16 cellular contexts compared by ENCODE assay signal in genomic region chr6:150314230-150315188, GRCh38. TPM values are rescaled to one million over a fixed set of nuclear protein-coding genes. Genes with fewer than 3 reads are reported as not detected.
"Had no signal": no experiment of that assay in that cellular context is flagged by ENCODE, and none has a peak within 500 bp of the region (broad histone marks: within the 10 kb centered on the region; RNA-seq: fewer than 3 reads in every experiment).

No MANE protein-coding gene starts in this region.

- H3K27ac Mint-ChIP-seq: stimulated activated naive CD8-positive, alpha-beta T cell treated with anti-CD3 and anti-CD28 coated beads, Interleukin-15, Interleukin-2, amounts not matched to agents 100 ng/mL and 50 ng/mL, for 24 hours had no signal

- ATAC-seq: gastrocnemius medialis, upper lobe of right lung had no signal

- H3K27me3 Mint-ChIP-seq: central memory CD8-positive, alpha-beta T cell had no signal

- H3K9me3 Mint-ChIP-seq: central memory CD8-positive, alpha-beta T cell; stimulated activated naive CD8-positive, alpha-beta T cell treated with anti-CD3 and anti-CD28 coated beads, Interleukin-15, Interleukin-2, amounts not matched to agents 100 ng/mL and 50 ng/mL, for 24 hours had no signal

- DNase-seq: activated CD4-positive, alpha-beta T cell treated with anti-CD3 and anti-CD28 coated beads, Interleukin-2, amount 50 U/mL, for 1 hour; activated naive CD4-positive, alpha-beta T cell treated with anti-CD3 and anti-CD28 coated beads, Interleukin-2, amount 50 U/mL, for 16 hours; activated T-cell treated with anti-CD3 and anti-CD28 coated beads, Interleukin-2, amount 50 U/mL, for 1 hour; adrenal gland; effector memory CD4-positive, alpha-beta T cell; gastrocnemius medialis; islet precursor cell; left ventricle myocardium inferior; mesendoderm; stimulated activated CD4-positive, alpha-beta T cell treated with anti-CD3 and anti-CD28 coated beads, Interleukin-12 subunit alpha, Interleukin-12 subunit beta, amount 100 ng/mL, for 4 hours; stimulated activated CD4-positive, alpha-beta T cell treated with anti-CD3 and anti-CD28 coated beads, Interleukin-2, amount 100 ng/mL, for 48 hours; testis; upper lobe of right lung had no signal

- H3K4me3 Mint-ChIP-seq: central memory CD8-positive, alpha-beta T cell; stimulated activated naive CD8-positive, alpha-beta T cell treated with anti-CD3 and anti-CD28 coated beads, Interleukin-15, Interleukin-2, amounts not matched to agents 100 ng/mL and 50 ng/mL, for 24 hours had no signal

RNA-seq across cellular contexts. Expression of gene IYD, which starts 54.3 kb away (rescaled TPM):
- total RNA-seq: left ventricle myocardium inferior, osteocyte had no signal
